ENCODE assay signal across 25 cellular contexts in genomic region chr7:98807306-98807880, GRCh38.
"Had no signal": no experiment of that assay in that cellular context is flagged by ENCODE, and none has a peak within 500 bp of the region (broad histone marks: within the 10 kb centered on the region; RNA-seq: fewer than 3 reads in every experiment).

No MANE protein-coding gene starts in this region.

- H3K27me3 Mint-ChIP-seq: activated CD4-positive, alpha-beta memory T cell treated with anti-CD3 and anti-CD28 coated beads, Interleukin-2, amount 10 ng/mL, durations not matched to agents 7 days and 5 days; activated CD4-positive, alpha-beta T cell treated with anti-CD3 and anti-CD28 coated beads, Interleukin-2, amount 10 ng/mL, durations not matched to agents 24 days and 14 days; activated naive CD8-positive, alpha-beta T cell treated with anti-CD3 and anti-CD28 coated beads, Interleukin-2, amount 10 ng/mL, durations not matched to agents 7 days and 5 days; type B pancreatic cell had no signal

- H3K36me3 ChIP-seq: gastrocnemius medialis, left lung, sigmoid colon had no signal

- H3K9me3 Mint-ChIP-seq: activated naive CD8-positive, alpha-beta T cell treated with anti-CD3 and anti-CD28 coated beads, Interleukin-2, amount 10 ng/mL, durations not matched to agents 7 days and 5 days; central memory CD8-positive, alpha-beta T cell; type B pancreatic cell had no signal

- H3K4me1 ChIP-seq: body of pancreas, gastrocnemius medialis, left lung, sigmoid colon, testis had no signal

- H3K9me3 ChIP-seq: body of pancreas, gastrocnemius medialis, sigmoid colon, testis had no signal

- H3K27ac Mint-ChIP-seq: activated CD4-positive, alpha-beta memory T cell treated with anti-CD3 and anti-CD28 coated beads, Interleukin-2, amount 10 ng/mL, durations not matched to agents 7 days and 5 days; activated CD4-positive, alpha-beta T cell treated with anti-CD3 and anti-CD28 coated beads, Interleukin-2, amount 10 ng/mL, durations not matched to agents 24 days and 14 days; activated naive CD4-positive, alpha-beta T cell treated with anti-CD3 and anti-CD28 coated beads for 36 hours; activated naive CD8-positive, alpha-beta T cell treated with anti-CD3 and anti-CD28 coated beads, Interleukin-2, amount 10 ng/mL, durations not matched to agents 7 days and 5 days; activated T-cell treated with anti-CD3 and anti-CD28 coated beads, Interleukin-2, amount 50 U/mL, for 72 hours; nephron progenitor cell; stimulated activated naive B cell treated with anti-CD40 and anti-IgM and Interleukin-4, amounts not matched to agents 10 μg/mL and 1 μg/mL and 100 μg/mL, for 72 hours; T-cell; T-helper 2 cell treated with Interferon-gamma antibody and Interleukin-4, amounts not matched to agents 5 μg/mL and 100 μg/mL, for 36 hours; type B pancreatic cell had no signal

- H3K4me2 ChIP-seq: smooth muscle cell had no signal

- H3K4me3 ChIP-seq: body of pancreas, gastrocnemius medialis, left lung, lung, sigmoid colon, smooth muscle cell, testis had no signal

- H3K4me3 Mint-ChIP-seq: activated CD4-positive, alpha-beta memory T cell treated with anti-CD3 and anti-CD28 coated beads, Interleukin-2, amount 10 ng/mL, durations not matched to agents 7 days and 5 days; activated CD4-positive, alpha-beta T cell treated with anti-CD3 and anti-CD28 coated beads, Interleukin-2, amount 10 ng/mL, durations not matched to agents 24 days and 14 days; activated naive CD4-positive, alpha-beta T cell treated with anti-CD3 and anti-CD28 coated beads for 36 hours; activated naive CD8-positive, alpha-beta T cell treated with anti-CD3 and anti-CD28 coated beads, Interleukin-2, amount 10 ng/mL, durations not matched to agents 7 days and 5 days; activated T-cell treated with anti-CD3 and anti-CD28 coated beads, Interleukin-2, amount 50 U/mL, for 72 hours; central memory CD8-positive, alpha-beta T cell; nephron progenitor cell; stimulated activated naive B cell treated with anti-CD40 and anti-IgM and Interleukin-4, amounts not matched to agents 10 μg/mL and 1 μg/mL and 100 μg/mL, for 72 hours; T-cell; T-helper 2 cell treated with Interferon-gamma antibody and Interleukin-4, amounts not matched to agents 5 μg/mL and 100 μg/mL, for 36 hours; type B pancreatic cell had no signal

- H3K27me3 ChIP-seq: body of pancreas, gastrocnemius medialis, testis had no signal

- DNase-seq: activated CD4-positive, alpha-beta memory T cell treated with anti-CD3 and anti-CD28 coated beads, Interleukin-2, amount 10 ng/mL, durations not matched to agents 7 days and 5 days; activated CD4-positive, alpha-beta T cell treated with anti-CD3 and anti-CD28 coated beads, Interleukin-2, amount 10 ng/mL, durations not matched to agents 24 days and 14 days; activated effector memory CD4-positive, alpha-beta T cell treated with Interleukin-2 at 50 U/mL for 16 hours; activated naive CD4-positive, alpha-beta T cell treated with anti-CD3 and anti-CD28 coated beads for 36 hours; activated naive CD8-positive, alpha-beta T cell treated with anti-CD3 and anti-CD28 coated beads, Interleukin-2, amount 10 ng/mL, durations not matched to agents 7 days and 5 days; activated T-cell treated with anti-CD3 and anti-CD28 coated beads, Interleukin-2, amount 50 U/mL, for 72 hours; amygdala; body of pancreas; effector memory CD4-positive, alpha-beta T cell; gastrocnemius medialis; head of caudate nucleus; nephron progenitor cell; sigmoid colon; stimulated activated CD4-positive, alpha-beta T cell treated with anti-CD3 and anti-CD28 coated beads, Interleukin-15, amount 100 ng/mL, for 24 hours; stimulated activated CD8-positive, alpha-beta memory T cell treated with anti-CD3 and anti-CD28 coated beads, Interleukin-4, amount 100 ng/mL, for 48 hours; stimulated activated naive B cell treated with anti-CD40 and anti-IgM and Interleukin-4, amounts not matched to agents 10 μg/mL and 1 μg/mL and 100 μg/mL, for 72 hours; T-cell; testis had no signal

- H3K27ac ChIP-seq: body of pancreas, gastrocnemius medialis, left lung, sigmoid colon, testis, VCaP had no signal

- H3K4me1 Mint-ChIP-seq: activated CD4-positive, alpha-beta memory T cell treated with anti-CD3 and anti-CD28 coated beads, Interleukin-2, amount 10 ng/mL, durations not matched to agents 7 days and 5 days; activated CD4-positive, alpha-beta T cell treated with anti-CD3 and anti-CD28 coated beads, Interleukin-2, amount 10 ng/mL, durations not matched to agents 24 days and 14 days; activated naive CD8-positive, alpha-beta T cell treated with anti-CD3 and anti-CD28 coated beads, Interleukin-2, amount 10 ng/mL, durations not matched to agents 7 days and 5 days; central memory CD8-positive, alpha-beta T cell; T-cell had no signal

- H3K36me3 Mint-ChIP-seq: activated naive CD8-positive, alpha-beta T cell treated with anti-CD3 and anti-CD28 coated beads, Interleukin-2, amount 10 ng/mL, durations not matched to agents 7 days and 5 days; T-cell; type B pancreatic cell had no signal
